ENCODE assay signal across 1 cellular context in genomic region chr17:410674-411401, GRCh38.
TF ChIP-seq lines count a peak whose summit lies in the region.

No MANE protein-coding gene starts in this region.

TF ChIP-seq in HEK293, 187 proteins besides CTCF, POLR2A, EP300 and RAD21 (continued from another document):
- 0 out of 2 replicates have a peak, but pooled peaks have one; percentile 6 for TF ChIP-seq KLF16 (tag by site-specific recombination; IDR thresholded peaks at IDR 0.05)
- no peak for TF ChIP-seq TSHZ1 (tag by site-specific recombination; IDR thresholded peaks at IDR 0.05; ENCODE audit: borderline replicate concordance)
- no peak for TF ChIP-seq ZNF248 (tag by site-specific recombination; IDR thresholded peaks at IDR 0.05)
- no peak for TF ChIP-seq ZNF391 (tag by site-specific recombination; IDR thresholded peaks at IDR 0.05; ENCODE audit: borderline replicate concordance, low read depth)
- 0 out of 2 replicates have a peak, but pooled peaks have one; percentile 14 for TF ChIP-seq PRDM2 (tag by site-specific recombination; IDR thresholded peaks at IDR 0.05; ENCODE audit: borderline replicate concordance)
- TF ChIP-seq ZBTB49 (tag by site-specific recombination; IDR thresholded peaks at IDR 0.05; ENCODE audit: low read depth), result no peak
- TF ChIP-seq REPIN1 (tag by site-specific recombination; IDR thresholded peaks at IDR 0.05; ENCODE audit: low read depth), result no peak
